Comparison of ENCODE assay signal across 8 cellular contexts in the genomic region with DNA sequence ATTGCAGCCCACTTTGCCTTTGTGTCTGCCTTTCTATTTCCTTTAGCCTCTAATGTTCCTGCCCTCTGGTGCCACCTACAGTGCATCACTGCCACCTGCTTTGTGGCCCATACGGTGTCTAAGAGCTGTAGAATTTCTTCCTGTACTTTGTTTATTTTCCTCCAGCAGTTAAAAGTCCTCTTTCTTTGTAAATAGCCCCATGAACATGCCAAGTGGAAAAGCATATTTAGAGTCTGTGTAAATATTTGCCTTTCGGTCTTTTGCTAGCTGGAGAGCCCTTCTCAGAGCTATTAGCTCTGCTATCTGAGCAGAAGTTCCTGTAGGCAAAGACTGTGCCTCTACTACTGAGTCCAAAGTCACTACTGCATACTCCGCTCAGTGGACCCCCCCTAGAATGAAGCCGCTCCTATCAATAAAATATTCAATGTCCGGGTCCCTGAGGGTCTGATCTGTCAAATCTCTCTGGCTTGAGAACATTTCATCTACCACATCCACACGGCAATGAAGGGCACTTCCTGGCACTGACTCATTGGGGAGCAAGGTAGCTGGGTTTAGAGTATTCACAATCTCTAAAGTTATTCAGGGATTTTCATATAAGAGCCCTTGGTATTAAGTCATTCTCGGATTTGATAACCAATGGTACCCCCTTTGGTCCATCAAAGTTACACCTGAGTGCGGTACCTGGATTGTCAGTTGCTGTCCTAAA. TPM values are rescaled to one million over a fixed set of nuclear protein-coding genes. Genes with fewer than 3 reads are reported as not detected.
DNase-seq lines count a peak whose midpoint lies in the region; ATAC-seq, FAIRE-seq and TF ChIP-seq lines count a peak whose summit lies in the region.

No MANE protein-coding gene starts in this region.

- H3K27ac Mint-ChIP-seq in naive thymus-derived CD8-positive, alpha-beta T cell, result peak overlapping the region in 7 of 10 donors; percentile 1 to 86 (median 36)

- H3K9me3 ChIP-seq in DOHH2 (ENCODE audit: control insufficient read depth, insufficient read depth, low read length), result no peaks in the 10 kb centered on the region
- H3K9me3 ChIP-seq in Peyer's patch, result no peaks in the 10 kb centered on the region
- no peaks in the 10 kb centered on the region for H3K9me3 ChIP-seq in GM12878 (replicated peaks; ENCODE audit: control insufficient read depth, insufficient read depth, low read length)
- H3K9me3 ChIP-seq in neuronal stem cell (replicated peaks in 1 of 2; ENCODE audit: control insufficient read depth in 2 of 2, insufficient read depth in 1 of 2, low read depth in 1 of 2, low read length in 2 of 2), result no peaks in the 10 kb centered on the region

- no peaks in the 10 kb centered on the region for H3K4me1 ChIP-seq in DOHH2 (ENCODE audit: control insufficient read depth, low read length)
- H3K4me1 ChIP-seq in Peyer's patch, result peaks cover 0 to 8% (median 0%) of the 10 kb centered on the region in 4 donors
- H3K4me1 ChIP-seq in GM12878 (ENCODE audit: control insufficient read depth, insufficient read depth, low read length), result no peaks in the 10 kb centered on the region
- no peaks in the 10 kb centered on the region for H3K4me1 ChIP-seq in neuronal stem cell (ENCODE audit: control insufficient read depth in 2 of 2, insufficient read depth in 1 of 2, low read depth in 1 of 2, low read length in 2 of 2)

- H3K18ac ChIP-seq in neuronal stem cell (ENCODE audit: low read length), result no peak overlapping the region

- H4K91ac ChIP-seq in neuronal stem cell (ENCODE audit: low read depth, low read length, poor library complexity), result no peak overlapping the region

- H2BK12ac ChIP-seq in neuronal stem cell (ENCODE audit: low read length), result no peak overlapping the region

- H4K8ac ChIP-seq in neuronal stem cell (ENCODE audit: low read depth, low read length), result no peak overlapping the region

- no peaks in the 10 kb centered on the region for H3K79me2 ChIP-seq in DOHH2 (ENCODE audit: control insufficient read depth, low read length)
- H3K79me2 ChIP-seq in GM12878 (ENCODE audit: control insufficient read depth, insufficient read depth, low read length), result no peaks in the 10 kb centered on the region

- RAD21 ChIA-PET in GM12878 (lab: Charles Lee; ENCODE audit: unreplicated experiment), result interaction anchor here (1.0 kb wide), 1 partner anchor 134 kb away, joined by 3 read pairs; no protein-coding TSS in a partner anchor

- in situ Hi-C loops in GM12878 (cut with MboI), result no loop called here

- H3K36me3 Mint-ChIP-seq in naive thymus-derived CD8-positive, alpha-beta T cell, result no peaks in the 10 kb centered on the region

- H3K79me1 ChIP-seq in neuronal stem cell (ENCODE audit: low read depth, low read length), result no peaks in the 10 kb centered on the region

- H3K4me3 ChIP-seq in DOHH2 (ENCODE audit: low read length) (no peak overlapping the region), Peyer's patch (no peak overlapping the region), GM12878 (no peak overlapping the region), neuronal stem cell (ENCODE audit: low read length in 2 of 2) (no peak overlapping the region)

- ATAC-seq in GM19467 (IDR thresholded peaks at IDR 0.05; ENCODE audit: unreplicated experiment), result peak; percentile 95
- ATAC-seq in HG03521 (IDR thresholded peaks at IDR 0.05; ENCODE audit: unreplicated experiment), result peak; percentile 82
- peak; percentile 97 for ATAC-seq in GM12878
- peak; percentile 99 for ATAC-seq in naive thymus-derived CD8-positive, alpha-beta T cell

- H2AFZ ChIP-seq in GM12878 (ENCODE audit: control insufficient read depth, low read depth, low read length), result no peak overlapping the region
- H2AFZ ChIP-seq in neuronal stem cell (ENCODE audit: low read length), result no peak overlapping the region

- no peak overlapping the region for H3K4ac ChIP-seq in neuronal stem cell (ENCODE audit: low read length)

- peak; percentile 43; the same call in 1 of the 2 replicates for TF ChIP-seq RAD21 in GM12878 (IDR thresholded peaks at IDR 0.05; ENCODE audit: insufficient read depth, low read depth, low read length)

- H3K36me3 ChIP-seq in DOHH2 (ENCODE audit: control insufficient read depth, low read length) (no peaks in the 10 kb centered on the region), Peyer's patch (no peaks in the 10 kb centered on the region), GM12878 (ENCODE audit: control insufficient read depth in 2 of 2, insufficient read depth in 2 of 2, low read length in 1 of 2) (no peaks in the 10 kb centered on the region), neuronal stem cell (replicated peaks in 1 of 2; ENCODE audit: control insufficient read depth in 2 of 2, insufficient read depth in 2 of 2, low read length in 2 of 2) (no peaks in the 10 kb centered on the region)

- 26% methylated on average over 8 of the region's 8 CpGs for WGBS in GM12878 (ENCODE audit: insufficient coverage, insufficient replicate concordance, low lambda C conversion rate, missing lambda C conversion rate)
- no CpG with 5 or more reads among the region's 8 CpGs for WGBS in neuronal stem cell (ENCODE audit: extremely low coverage in 2 of 2, insufficient read length in 2 of 2, insufficient replicate concordance in 1 of 2), 2 donors

- H2BK15ac ChIP-seq in neuronal stem cell (ENCODE audit: low read length), result no peak overlapping the region

- no peak overlapping the region for H2BK5ac ChIP-seq in neuronal stem cell (ENCODE audit: low read length)

- H3F3A ChIP-seq in DOHH2 (ENCODE audit: control insufficient read depth, insufficient read depth), result no peaks in the 10 kb centered on the region

- no peak for FAIRE-seq in GM12878 (lab: Jason Lieb, UNC)

- H3K23ac ChIP-seq in neuronal stem cell (ENCODE audit: low read depth, low read length, poor library complexity), result no peak overlapping the region

- H4K20me1 ChIP-seq in DOHH2 (ENCODE audit: control insufficient read depth, insufficient read depth, low read depth, low read length) (no peaks in the 10 kb centered on the region), GM12878 (ENCODE audit: control insufficient read depth, insufficient read depth) (no peaks in the 10 kb centered on the region)

- H2BK120ac ChIP-seq in neuronal stem cell (ENCODE audit: low read depth, low read length), result no peak overlapping the region

- CTCF ChIA-PET in GM12878 (lab: Yijun Ruan, JAX), result interaction anchor here (0.6 to 2.5 kb wide), 14 partner anchors 10 to 242 kb away, joined by 3 to 15 read pairs (median 3); no protein-coding TSS in a partner anchor

- POLR2A ChIA-PET in GM12878 (lab: Charles Lee), result no interaction called here
- POLR2A ChIA-PET in naive thymus-derived CD8-positive, alpha-beta T cell (lab: Charles Lee), result interaction anchor here (0.8 to 2.7 kb wide), 3 partner anchors 63 to 134 kb away, joined by 3 to 10 read pairs (median 3); a partner anchor contains a TSS

- H3K27me3 ChIP-seq in DOHH2 (ENCODE audit: control insufficient read depth, low read length) (no peaks in the 10 kb centered on the region), Peyer's patch (no peaks in the 10 kb centered on the region), GM12878 (replicated peaks in 1 of 2; ENCODE audit: control insufficient read depth in 2 of 2, insufficient read depth in 2 of 2, low read length in 1 of 2) (no peaks in the 10 kb centered on the region), neuronal stem cell (ENCODE audit: control insufficient read depth in 3 of 3, insufficient read depth in 3 of 3, low read depth in 1 of 3, low read length in 3 of 3) (no peaks in the 10 kb centered on the region)

- intact Hi-C loops in GM12878 (cut with micrococcal nuclease; ENCODE audit: unreplicated experiment), result loop anchor here (2.0 kb wide), 1 partner anchor 135 kb away; no protein-coding TSS in a partner anchor

- H3K4me2 ChIP-seq in DOHH2 (ENCODE audit: low read length) (no peak overlapping the region), GM12878 (ENCODE audit: control insufficient read depth, insufficient read depth) (no peak overlapping the region), neuronal stem cell (ENCODE audit: insufficient read depth, low read length, poor library complexity, severe bottlenecking) (no peak overlapping the region)

- H2AK5ac ChIP-seq in neuronal stem cell (ENCODE audit: low read depth, low read length), result no peak overlapping the region

- H3K14ac ChIP-seq in neuronal stem cell (ENCODE audit: low read length), result no peak overlapping the region

- BruUV-seq in GM12878 (replicated peaks; lab: Mats Ljungman, UMichigan), result no TSS peak

- no peaks in the 10 kb centered on the region for H3K9me2 ChIP-seq in DOHH2 (replicated peaks; ENCODE audit: control insufficient read depth, low read length)

- H3K9me3 Mint-ChIP-seq in naive thymus-derived CD8-positive, alpha-beta T cell, result peaks cover 0 to 2% (median 0%) of the 10 kb centered on the region in 9 donors

- DNase-seq in Peyer's patch, result peak in 2 of 3 donors; percentile 68 to 81
- no peak for DNase-seq in GM12878 (ENCODE audit: low read depth, low spot score)
- peak; percentile 20 to 79 (median 54) for DNase-seq in naive thymus-derived CD8-positive, alpha-beta T cell
- no peak for DNase-seq in neuronal stem cell (ENCODE audit: low spot score)
- DNase-seq in substantia nigra (lab: John Stamatoyannopoulos, UW), result no peak

- no peak overlapping the region for H3K27ac ChIP-seq in DOHH2 (ENCODE audit: low read depth, low read length)
- peak overlapping the region in 2 of 4 donors; percentile 47 to 56 for H3K27ac ChIP-seq in Peyer's patch
- no peak overlapping the region for H3K27ac ChIP-seq in GM12878 (ENCODE audit: control insufficient read depth, insufficient read depth)
- H3K27ac ChIP-seq in neuronal stem cell (replicated peaks; ENCODE audit: low read length), result no peak overlapping the region
- no peak overlapping the region for H3K27ac ChIP-seq in substantia nigra (ENCODE audit: low read depth, low read length, poor library complexity, severe bottlenecking)

- peak; percentile 58 for TF ChIP-seq CTCF in DOHH2 (IDR thresholded peaks at IDR 0.05; ENCODE audit: low read depth, low read length, poor library complexity, severe bottlenecking)
- peak in 4 of 6 experiments; percentile 27 to 90 (median 82) for TF ChIP-seq CTCF in Peyer's patch (IDR thresholded peaks at IDR 0.05)
- TF ChIP-seq CTCF in GM12878 (IDR thresholded peaks at IDR 0.05 in 2 of 3, conservative IDR thresholded peaks at IDR 0.05 in 1 of 3; ENCODE audit: control insufficient read depth in 2 of 3, extremely low read depth in 1 of 3, insufficient read depth in 1 of 3, low read depth in 3 of 3, low read length in 3 of 3), result peak; percentile 52 to 60 (median 58); a peak in 5 of 6 replicates

- no peak for TF ChIP-seq POLR2A in Peyer's patch (IDR thresholded peaks at IDR 0.05)
- TF ChIP-seq POLR2A in GM12878 (IDR thresholded peaks at IDR 0.05; ENCODE audit: low read depth, low read length), result no peak

- TF ChIP-seq EP300 in GM12878 (IDR thresholded peaks at IDR 0.05; ENCODE audit: borderline replicate concordance in 1 of 2, control insufficient read depth in 1 of 2, low read depth in 2 of 2, low read length in 2 of 2), result no peak

- H3K9ac ChIP-seq in GM12878 (ENCODE audit: control insufficient read depth, insufficient read depth, low read length) (no peak overlapping the region), neuronal stem cell (ENCODE audit: low read depth, low read length, poor library complexity) (no peak overlapping the region)

- H3K4me1 Mint-ChIP-seq in naive thymus-derived CD8-positive, alpha-beta T cell, result peaks cover 2 to 21% (median 15%) of the 10 kb centered on the region in 4 donors

- H3K27me3 Mint-ChIP-seq in naive thymus-derived CD8-positive, alpha-beta T cell, result no peaks in the 10 kb centered on the region

- SMC1A ChIA-PET in GM12878 (lab: Charles Lee; ENCODE audit: uncharacterized antibody, unreplicated experiment), result interaction anchor here (0.6 to 3.8 kb wide), 8 partner anchors 9 to 136 kb away, joined by 3 to 21 read pairs (median 4); no protein-coding TSS in a partner anchor

- no peak overlapping the region for H3K4me3 Mint-ChIP-seq in naive thymus-derived CD8-positive, alpha-beta T cell

RNA-seq across cellular contexts. Expression of a gene that starts 36.3 kb away (rescaled TPM):
- total RNA-seq in Peyer's patch, result 10 to 100 TPM in 3 of 4 donors, 1 to 10 TPM in 1; 8.3 to 67.3 (median 44.1) TPM
- not detected in 2 replicates for total RNA-seq in GM12878 (2013; cell fraction: nucleolus; rRNA removed)
- not detected in 2 replicates for total RNA-seq in GM12878 (2014; rRNA removed)
- total RNA-seq in GM12878 (2014; rRNA removed; fragmentation: Illumina TruSeq; extraction: Trizol), result not detected in 2 replicates
- not detected in 2 replicates for total RNA-seq in GM12878 (2021)
- polyA plus RNA-seq in GM12878 (2011; ENCODE audit: low read depth), result not detected
- polyA plus RNA-seq in GM12878 (2011; rRNA removed), result not detected in 2 replicates
- polyA plus RNA-seq in GM12878 (2011; cell fraction: cytosol; rRNA removed), result not detected in 2 replicates
- polyA plus RNA-seq in GM12878 (2011; cell fraction: nucleus; rRNA removed), result not detected in 2 replicates
- polyA plus RNA-seq in GM12878 (2012), result not detected in 2 replicates
- polyA plus RNA-seq in GM12878 (2014; fragmentation: Illumina TruSeq; extraction: Trizol), result not detected in 2 replicates
- polyA plus RNA-seq in GM12878 (2014; fragmentation: Nextera tagmentation; extraction: Ambion mirVana), result not detected
- not detected in 2 replicates for polyA plus RNA-seq in GM12878 (2014; rRNA removed)
- polyA plus RNA-seq in GM12878 (2016; fragmentation: Nextera tagmentation; extraction: Ambion mirVana), result not detected
- polyA minus RNA-seq in GM12878 (2011; rRNA and poly(A)+ RNA removed), result not detected in 2 replicates
- polyA minus RNA-seq in GM12878 (2011; cell fraction: cytosol; rRNA and poly(A)+ RNA removed), result not detected in 2 replicates
- polyA minus RNA-seq in GM12878 (2011; cell fraction: nucleus; rRNA and poly(A)+ RNA removed), result not detected in 2 replicates
- not detected for total RNA-seq in naive thymus-derived CD8-positive, alpha-beta T cell
- polyA plus RNA-seq in naive thymus-derived CD8-positive, alpha-beta T cell, result not detected
- not detected for polyA plus RNA-seq in neuronal stem cell (2013, experiment 1 of 2)
- polyA plus RNA-seq in neuronal stem cell (2013, experiment 2 of 2), result not detected

Comparison
In these comparisons a context has a peak if more than half of its experiments do, and no peak if none do; other contexts are left out.
1. DNase-seq: peak in Peyer's patch (2 of 3) and naive thymus-derived CD8-positive, alpha-beta T cell (10 of 10); none in GM12878 (single experiment), neuronal stem cell (single experiment) and substantia nigra (0 of 49).
2. RNA of a gene that starts 36.3 kb away (total RNA-seq): 8.3 to 67.3 TPM in Peyer's patch; not detected in GM12878 and not detected in naive thymus-derived CD8-positive, alpha-beta T cell; every median in the first group is over 4 times any median in the second.
3. Peak in every context shown above with its lines, with median percentiles within 50 percentile points of each other: CTCF ChIP-seq and ATAC-seq.